Comparison of ENCODE assay signal across 21 cellular contexts in genomic region chr20:46408281-46408731, GRCh38. TPM values are rescaled to one million over a fixed set of nuclear protein-coding genes. Genes with fewer than 3 reads are reported as not detected.
A peak's percentile ranks its signal among the peaks of the same experiment; 100 is the strongest.
DNase-seq lines count a peak whose midpoint lies in the region; ATAC-seq, FAIRE-seq and TF ChIP-seq lines count a peak whose summit lies in the region.
"Had no signal": no experiment of that assay in that cellular context is flagged by ENCODE, and none has a peak within 500 bp of the region (broad histone marks: within the 10 kb centered on the region; RNA-seq: fewer than 3 reads in every experiment).

No MANE protein-coding gene starts in this region.

- DNase-seq in CD8-positive, alpha-beta T cell = no peak
- peak; percentile 17 for DNase-seq in HT1080 (ENCODE audit: low read depth)
- no peak for DNase-seq in astrocyte (ENCODE audit: low read depth)
- no peak for DNase-seq in adrenal gland
- DNase-seq in stimulated activated naive CD4-positive, alpha-beta T cell treated with Interleukin-2 at 50 U/mL for 16 hours (lab: John Stamatoyannopoulos, UW) = no peak
- DNase-seq: activated CD4-positive, alpha-beta T cell treated with anti-CD3 and anti-CD28 coated beads, Interleukin-2, amount 50 U/mL, for 48 hours; activated T-cell treated with anti-CD3 and anti-CD28 coated beads for 4 hours; cerebellar nuclear complex; mesenchymal stem cell; naive thymus-derived CD8-positive, alpha-beta T cell; NCI-H1930; NCI-H226; NCI-H774; OCI-M1; posterior cingulate gyrus; stimulated activated CD4-positive, alpha-beta T cell treated with anti-CD3 and anti-CD28 coated beads, Interleukin-1b, Interleukin-23, amount 100 ng/mL, for 48 hours; stimulated activated naive CD4-positive, alpha-beta T cell had no signal

- intact Hi-C loops in CD8-positive, alpha-beta T cell (cut with DNase I, micrococcal nuclease) = no loop called here
- intact Hi-C loops in adrenal gland (cut with DNase I) = no loop called here

- peaks cover 9% of the 10 kb centered on the region for H3K36me3 Mint-ChIP-seq in CD8-positive, alpha-beta T cell
- no peaks in the 10 kb centered on the region for H3K36me3 Mint-ChIP-seq in astrocyte (ENCODE audit: low read depth, unreplicated experiment)
- H3K36me3 Mint-ChIP-seq in nephron (ENCODE audit: low read depth) = no peaks in the 10 kb centered on the region
- H3K36me3 Mint-ChIP-seq: IgD-negative memory B cell; naive thymus-derived CD8-positive, alpha-beta T cell had no signal

- 73 to 83% (median 74%) methylated on average over 5 of the region's 5 CpGs for WGBS in adrenal gland, 4 donors

- no peak overlapping the region for H2AFZ ChIP-seq in astrocyte (ENCODE audit: low read depth, low read length)

- no peaks in the 10 kb centered on the region for H3K9me3 Mint-ChIP-seq in CD8-positive, alpha-beta T cell
- H3K9me3 Mint-ChIP-seq in astrocyte (ENCODE audit: unreplicated experiment) (peaks cover 4% of the 10 kb centered on the region), nephron (no peaks in the 10 kb centered on the region)
- H3K9me3 Mint-ChIP-seq: IgD-negative memory B cell; naive thymus-derived CD8-positive, alpha-beta T cell; T-helper 2 cell treated with Interferon-gamma antibody and Interleukin-4, amounts not matched to agents 5 μg/mL and 100 μg/mL, for 36 hours had no signal

- peak overlapping the region; percentile 99 for H3K4me3 Mint-ChIP-seq in CD8-positive, alpha-beta T cell
- H3K4me3 Mint-ChIP-seq in astrocyte (ENCODE audit: unreplicated experiment) (peak overlapping the region; percentile 92), nephron (peak overlapping the region; percentile 18 to 92 (median 90))

- FAIRE-seq in astrocyte (lab: Jason Lieb, UNC) = no peak

- no peak overlapping the region for H3K9ac ChIP-seq in astrocyte (ENCODE audit: low read length)

- no peak for TF ChIP-seq POLR2A in adrenal gland (IDR thresholded peaks at IDR 0.05)

- H3K9me3 ChIP-seq in CD8-positive, alpha-beta T cell (ENCODE audit: low read length) = no peaks in the 10 kb centered on the region
- H3K9me3 ChIP-seq in astrocyte (ENCODE audit: insufficient read depth, low read depth, low read length) (no peaks in the 10 kb centered on the region), adrenal gland (replicated peaks in 1 of 3) (no peaks in the 10 kb centered on the region)

- H3K4me3 ChIP-seq in CD8-positive, alpha-beta T cell (ENCODE audit: low read depth, low read length) = no peak overlapping the region
- H3K4me3 ChIP-seq in astrocyte (ENCODE audit: insufficient read depth, low read depth, low read length) = no peak overlapping the region
- no peak overlapping the region for H3K4me3 ChIP-seq in adrenal gland

- TF ChIP-seq CTCF in CD8-positive, alpha-beta T cell (IDR thresholded peaks at IDR 0.05) = no peak
- TF ChIP-seq CTCF in astrocyte (IDR thresholded peaks at IDR 0.05; ENCODE audit: insufficient read depth, low read depth, low read length) (no peak), nephron (IDR thresholded peaks at IDR 0.05; ENCODE audit: unreplicated experiment in 3 of 3) (no peak), adrenal gland (IDR thresholded peaks at IDR 0.05) (no peak)

- H3K27me3 ChIP-seq in CD8-positive, alpha-beta T cell (ENCODE audit: insufficient read depth, low read length) = no peaks in the 10 kb centered on the region
- H3K27me3 ChIP-seq in astrocyte (ENCODE audit: insufficient read depth, low read length) (peaks cover 9% of the 10 kb centered on the region), adrenal gland (no peaks in the 10 kb centered on the region)

- no peak overlapping the region for H3K27ac Mint-ChIP-seq in CD8-positive, alpha-beta T cell
- H3K27ac Mint-ChIP-seq in astrocyte (ENCODE audit: unreplicated experiment) = no peak overlapping the region
- peak overlapping the region in 1 of 3 experiments; percentile 97 for H3K27ac Mint-ChIP-seq in nephron
- H3K27ac Mint-ChIP-seq: T-helper 2 cell treated with Interferon-gamma antibody and Interleukin-4, amounts not matched to agents 5 μg/mL and 100 μg/mL, for 36 hours had no signal

- H3K4me1 ChIP-seq in CD8-positive, alpha-beta T cell (ENCODE audit: insufficient read depth, low read length) = peaks cover 34% of the 10 kb centered on the region
- H3K4me1 ChIP-seq in astrocyte (ENCODE audit: insufficient read depth, low read length) = peaks cover 14% of the 10 kb centered on the region
- H3K4me1 ChIP-seq in adrenal gland (replicated peaks in 1 of 2) = peaks cover 20 to 36% of the 10 kb centered on the region in 2 donors

- peaks cover 27% of the 10 kb centered on the region for H3K79me2 ChIP-seq in astrocyte (ENCODE audit: insufficient read depth, low read length)

- H4K20me1 ChIP-seq in astrocyte (ENCODE audit: insufficient read depth, low read length) = peaks cover 18% of the 10 kb centered on the region

- POLR2A ChIA-PET in CD8-positive, alpha-beta T cell (lab: Charles Lee) = no interaction called here

- peaks cover 7% of the 10 kb centered on the region for H3K27me3 Mint-ChIP-seq in CD8-positive, alpha-beta T cell (ENCODE audit: low read depth)
- no peaks in the 10 kb centered on the region for H3K27me3 Mint-ChIP-seq in astrocyte (ENCODE audit: low read depth, unreplicated experiment)
- no peaks in the 10 kb centered on the region for H3K27me3 Mint-ChIP-seq in nephron (ENCODE audit: low read depth)
- H3K27me3 Mint-ChIP-seq: IgD-negative memory B cell had no signal

- H3K4me2 ChIP-seq in astrocyte (ENCODE audit: low read length) = no peak overlapping the region

- ATAC-seq in CD8-positive, alpha-beta T cell = no peak
- no peak for ATAC-seq in GM19467 (IDR thresholded peaks at IDR 0.05; ENCODE audit: unreplicated experiment)
- ATAC-seq: naive thymus-derived CD8-positive, alpha-beta T cell had no signal

- H3K4me1 Mint-ChIP-seq in CD8-positive, alpha-beta T cell (ENCODE audit: low read depth) = peaks cover 51% of the 10 kb centered on the region
- H3K4me1 Mint-ChIP-seq in astrocyte (ENCODE audit: low read depth, unreplicated experiment) (peaks cover 19% of the 10 kb centered on the region), nephron (peaks cover 38% of the 10 kb centered on the region)

- no peaks in the 10 kb centered on the region for H3K36me3 ChIP-seq in CD8-positive, alpha-beta T cell (ENCODE audit: insufficient read depth, low read length)
- H3K36me3 ChIP-seq in astrocyte (ENCODE audit: insufficient read depth, low read length) = no peaks in the 10 kb centered on the region
- no peaks in the 10 kb centered on the region for H3K36me3 ChIP-seq in adrenal gland (replicated peaks in 1 of 2)

- H3K27ac ChIP-seq in CD8-positive, alpha-beta T cell (ENCODE audit: low read depth, low read length) = no peak overlapping the region
- H3K27ac ChIP-seq in astrocyte (ENCODE audit: low read depth, low read length) (no peak overlapping the region), adrenal gland (peak overlapping the region in 1 of 5 donors; percentile 95)

- CTCF ChIA-PET in CD8-positive, alpha-beta T cell (lab: Charles Lee) = interaction anchor here (0.9 to 2.0 kb wide), 4 partner anchors 51 to 1035 kb away, joined by 3 to 5 read pairs (median 3); no protein-coding TSS in a partner anchor

RNA-seq across cellular contexts. Expression of gene ELMO2, which starts 1.9 kb away (rescaled TPM):
- 10 to 100 TPM; 59.2 to 62.8 TPM for total RNA-seq in CD8-positive, alpha-beta T cell
- total RNA-seq in HT1080 (2014; rRNA removed; shearing (Covaris generic)) = 21.3 and 24.3 TPM in 2 replicates
- 18.6 and 19.6 TPM in 2 replicates for polyA plus RNA-seq in HT1080 (2015; cell fraction: cytosol; rRNA removed)
- 31.5 and 35.5 TPM in 2 replicates for polyA plus RNA-seq in HT1080 (2015; cell fraction: nucleus; rRNA removed)
- total RNA-seq in astrocyte (53.4 and 56.7 TPM in 2 replicates), adrenal gland (10 to 100 TPM; 42.4 to 69.0 (median 52.2) TPM)
- polyA plus RNA-seq in adrenal gland = 10 to 100 TPM; 36.2 to 55.1 (median 38.3) TPM
